ENCODE assay signal across 1 cellular context in the genomic region with DNA sequence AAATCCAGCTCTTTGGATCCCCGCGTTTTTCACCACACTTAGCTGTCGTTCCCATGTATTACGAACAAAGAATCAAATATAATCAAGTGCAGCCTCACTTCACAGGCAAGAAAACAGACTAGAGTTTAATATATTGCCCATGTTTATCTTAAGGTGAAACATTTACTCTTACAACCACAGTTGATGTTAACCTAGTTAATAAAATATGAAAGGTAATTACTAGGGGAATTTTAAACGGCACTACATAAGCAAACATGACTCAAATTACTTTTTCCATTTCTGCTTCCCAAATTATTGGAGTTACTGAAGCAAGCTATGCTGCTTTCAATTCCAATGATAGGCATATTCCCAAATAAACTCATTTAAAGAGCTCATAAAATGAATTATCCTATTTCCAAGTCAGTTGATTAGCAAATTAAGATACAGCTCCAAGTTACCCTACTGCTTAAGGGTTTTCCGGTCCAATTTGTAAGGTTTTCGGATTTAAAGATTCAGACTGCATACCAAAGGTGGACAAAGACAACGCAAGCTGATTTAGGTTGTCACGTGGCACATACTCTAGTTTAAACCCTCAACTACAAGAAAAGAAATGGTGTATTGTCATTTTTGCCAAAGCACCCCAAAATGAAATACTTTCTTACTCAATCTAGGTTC.
TF ChIP-seq lines count a peak whose summit lies in the region.

No MANE protein-coding gene starts in this region.

TF ChIP-seq in SK-N-SH treated with all-trans-retinoic acid at 6 μM for 48 hours, 23 proteins besides CTCF, POLR2A, EP300 and RAD21 (continued from another document):
- TF ChIP-seq TSHZ2 (CRISPR knock-in tag; IDR thresholded peaks at IDR 0.05) (no peak), TOX (CRISPR knock-in tag; IDR thresholded peaks at IDR 0.05; ENCODE audit: borderline replicate concordance) (no peak), ESRRG (CRISPR knock-in tag; IDR thresholded peaks at IDR 0.05) (no peak), RARB (CRISPR knock-in tag; IDR thresholded peaks at IDR 0.05) (no peak), OSR1 (CRISPR knock-in tag; IDR thresholded peaks at IDR 0.05) (no peak), BACH2 (CRISPR knock-in tag; IDR thresholded peaks at IDR 0.05; ENCODE audit: borderline replicate concordance) (no peak)
